5 cellular contexts compared by ENCODE assay signal in genomic region chr7:47793186-47793585, GRCh38.
DNase-seq lines count a peak whose midpoint lies in the region; ATAC-seq and TF ChIP-seq lines count a peak whose summit lies in the region.
"Not testable (repeated sequence)": the region's sequence is repeated elsewhere in the genome, so short reads cannot be mapped to it uniquely, and the experiment has no call there.

No MANE protein-coding gene starts in this region.

- WGBS in IMR-90 (ENCODE audit: extremely low coverage in 2 of 2, insufficient read length in 1 of 2), 2 experiments, result no CpG with 5 or more reads among the region's 5 CpGs

- not testable (repeated sequence) for H3K27ac ChIP-seq in IMR-90 (ENCODE audit: insufficient read depth, low read length); OCI-LY3 (ENCODE audit: low read length)

- not testable (repeated sequence) for H3K9me3 Mint-ChIP-seq in Calu3 (ENCODE audit: low read depth, unreplicated experiment)
- H3K9me3 Mint-ChIP-seq in nephron progenitor cell, result peaks cover 29% of the 10 kb centered on the region

- H3K27ac Mint-ChIP-seq in Calu3 (ENCODE audit: unreplicated experiment) (peak overlapping the region; percentile 3), nephron progenitor cell (peak overlapping the region; percentile 68)

- in situ Hi-C loops in IMR-90 (cut with MboI; ENCODE audit: low sequenced_read_pairs); SK-MEL-5 (cut with HindIII; ENCODE audit: low pct_unique_long_range_greater_than_20kb, low sequenced_read_pairs): not testable (repeated sequence)

- not testable (repeated sequence) for BruUV-seq in Calu3 (replicated peaks; lab: Mats Ljungman, UMichigan); IMR-90 (replicated peaks; lab: Mats Ljungman, UMichigan)

- peaks cover 28% of the 10 kb centered on the region for H3K4me1 Mint-ChIP-seq in Calu3 (ENCODE audit: low read depth, unreplicated experiment)
- H3K4me1 Mint-ChIP-seq in nephron progenitor cell, result not testable (repeated sequence)

- 0 out of 2 replicates have a peak overlapping the region, but pooled peaks have one; percentile 26 for H3K14ac ChIP-seq in IMR-90 (replicated peaks; ENCODE audit: low read depth, low read length)

- peak overlapping the region; percentile 62; the same call in 1 of the 2 replicates for H2BK20ac ChIP-seq in IMR-90 (ENCODE audit: low read depth, low read length)

- H4K20me1 ChIP-seq in IMR-90 (ENCODE audit: insufficient read depth, low read length); OCI-LY3 (ENCODE audit: insufficient read depth, low read length): not testable (repeated sequence)

- not testable (repeated sequence) for H3K23ac ChIP-seq in IMR-90 (ENCODE audit: low read depth, low read length)

- H3K9ac ChIP-seq in IMR-90 (ENCODE audit: low read depth, low read length); OCI-LY3 (ENCODE audit: low read length): not testable (repeated sequence)

- H3K36me3 Mint-ChIP-seq in Calu3 (ENCODE audit: insufficient read depth, unreplicated experiment); nephron progenitor cell (ENCODE audit: low read depth): not testable (repeated sequence)

- H3K56ac ChIP-seq in IMR-90 (ENCODE audit: extremely low read depth, insufficient read depth, low read length), result peak overlapping the region; percentile 27; the same call in 1 of the 2 replicates

- not testable (repeated sequence) for H3K79me2 ChIP-seq in OCI-LY3 (ENCODE audit: low read length)

- DNase-seq in Calu3, IMR-90, nephron progenitor cell: not testable (repeated sequence)
- DNase-seq in SK-MEL-5 (ENCODE audit: low read depth, low spot score), result peak; percentile 62

- H3K18ac ChIP-seq in IMR-90 (ENCODE audit: low read depth, low read length), result peak overlapping the region; percentile 67; the same call in 1 of the 2 replicates

- H3K9me1 ChIP-seq in IMR-90 (ENCODE audit: insufficient read depth, low read length), result peaks cover 12% of the 10 kb centered on the region

- H4K8ac ChIP-seq in IMR-90 (ENCODE audit: low read depth in 2 of 2, low read length in 2 of 2), result peak overlapping the region in 1 of 2 experiments; percentile 53; a peak in 1 of 4 replicates

- TF ChIP-seq POLR2A in IMR-90 (IDR thresholded peaks at IDR 0.05; ENCODE audit: low read depth, low read length), result not testable (repeated sequence)

- POLR2A ChIA-PET in IMR-90 (lab: Charles Lee; ENCODE audit: unreplicated experiment), result not testable (repeated sequence)

- peak overlapping the region; percentile 66 for H3K4ac ChIP-seq in IMR-90 (ENCODE audit: low read depth, low read length)

- H3K9me3 ChIP-seq in IMR-90 (ENCODE audit: control insufficient read depth, insufficient read depth, low read length); OCI-LY3 (ENCODE audit: insufficient read depth, low read length): not testable (repeated sequence)

- CTCF ChIA-PET in Calu3 (lab: Charles Lee); IMR-90 (lab: Yijun Ruan, JAX): not testable (repeated sequence)

- H2BK5ac ChIP-seq in IMR-90 (ENCODE audit: low read depth, low read length, poor library complexity, severe bottlenecking), result peak overlapping the region; percentile 30

- peak overlapping the region; percentile 67; the same call in 1 of the 2 replicates for H4K91ac ChIP-seq in IMR-90 (ENCODE audit: insufficient read depth, low read depth, low read length)

- not testable (repeated sequence) for H4K5ac ChIP-seq in IMR-90 (ENCODE audit: low read depth, low read length)

- H3K4me2 ChIP-seq in IMR-90 (ENCODE audit: low read depth, low read length), result not testable (repeated sequence)
- peak overlapping the region; percentile 36 for H3K4me2 ChIP-seq in OCI-LY3 (ENCODE audit: low read length)

- not testable (repeated sequence) for TF ChIP-seq RAD21 in IMR-90 (IDR thresholded peaks at IDR 0.05; ENCODE audit: low read length)

- H2AK5ac ChIP-seq in IMR-90 (ENCODE audit: low read depth, low read length), result 0 out of 2 replicates have a peak overlapping the region, but pooled peaks have one; percentile 66

- not testable (repeated sequence) for H3K4me3 Mint-ChIP-seq in Calu3 (ENCODE audit: low read depth, unreplicated experiment); nephron progenitor cell

- H3K4me1 ChIP-seq in IMR-90 (ENCODE audit: control insufficient read depth, insufficient read depth, low read length), result not testable (repeated sequence)
- H3K4me1 ChIP-seq in OCI-LY3 (ENCODE audit: low read length), result peaks cover 11% of the 10 kb centered on the region

- intact Hi-C loops in Calu3 (cut with micrococcal nuclease; ENCODE audit: unreplicated experiment); IMR-90 (cut with micrococcal nuclease): not testable (repeated sequence)

- H2AK9ac ChIP-seq in IMR-90 (replicated peaks; ENCODE audit: low read depth, low read length, poor library complexity), result not testable (repeated sequence)

- H3K36me3 ChIP-seq in IMR-90 (ENCODE audit: control insufficient read depth, insufficient read depth, low read length); OCI-LY3 (replicated peaks; ENCODE audit: low read depth, low read length): not testable (repeated sequence)

- H2BK120ac ChIP-seq in IMR-90 (ENCODE audit: low read depth, low read length), result peak overlapping the region; percentile 86

- not testable (repeated sequence) for H3K27me3 Mint-ChIP-seq in Calu3 (ENCODE audit: unreplicated experiment); nephron progenitor cell (ENCODE audit: low read depth, poor library complexity)

- dilution Hi-C loops in IMR-90 (cut with HindIII; ENCODE audit: low sequenced_read_pairs, unreplicated experiment), result not testable (repeated sequence)

- H2BK15ac ChIP-seq in IMR-90 (ENCODE audit: low read depth, low read length), result not testable (repeated sequence)

- H2AFZ ChIP-seq in IMR-90 (replicated peaks; ENCODE audit: low read length, poor library complexity); OCI-LY3 (ENCODE audit: low read depth, low read length): not testable (repeated sequence)

- H3K4me3 ChIP-seq in IMR-90 (ENCODE audit: insufficient read depth, low read depth, low read length), result not testable (repeated sequence)
- peak overlapping the region; percentile 26; the same call in 1 of the 2 replicates for H3K4me3 ChIP-seq in OCI-LY3 (ENCODE audit: low read length)

- not testable (repeated sequence) for TF ChIP-seq CTCF in Calu3 (IDR thresholded peaks at IDR 0.05; ENCODE audit: unreplicated experiment); IMR-90 (conservative IDR thresholded peaks at IDR 0.05; ENCODE audit: low read depth, low read length); OCI-LY3 (IDR thresholded peaks at IDR 0.05; ENCODE audit: low read depth, low read length); nephron progenitor cell (IDR thresholded peaks at IDR 0.05)

- not testable (repeated sequence) for H3K27me3 ChIP-seq in IMR-90 (ENCODE audit: control insufficient read depth, insufficient read depth, low read length); OCI-LY3 (ENCODE audit: low read depth, low read length)

- ATAC-seq in IMR-90 (ENCODE audit: low read depth), result not testable (repeated sequence)

- not testable (repeated sequence) for H3K79me1 ChIP-seq in IMR-90 (ENCODE audit: low read depth in 1 of 2, low read length in 2 of 2)
